9 cellular contexts compared by ENCODE assay signal in the genomic region with DNA sequence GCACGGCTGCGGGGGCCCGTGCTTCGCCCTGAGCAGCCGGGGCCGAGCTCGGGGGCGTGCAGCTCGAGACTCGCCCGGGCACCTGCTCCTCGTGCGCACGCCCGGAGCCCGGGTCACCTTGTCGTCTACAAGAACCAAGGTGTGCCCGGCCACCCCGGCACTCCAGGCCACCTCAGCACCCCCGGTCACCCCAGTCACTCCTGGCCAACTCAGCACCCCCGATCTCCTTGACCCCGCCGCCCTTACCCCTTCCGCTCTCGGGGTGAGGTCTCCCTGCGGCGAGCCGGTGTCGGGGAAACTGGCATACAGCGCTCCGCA. TPM values are rescaled to one million over a fixed set of nuclear protein-coding genes. Genes with fewer than 3 reads are reported as not detected.
A peak's percentile ranks its signal among the peaks of the same experiment; 100 is the strongest.
DNase-seq lines count a peak whose midpoint lies in the region; ATAC-seq and TF ChIP-seq lines count a peak whose summit lies in the region.
"Had no signal": no experiment of that assay in that cellular context is flagged by ENCODE, and none has a peak within 500 bp of the region (broad histone marks: within the 10 kb centered on the region; RNA-seq: fewer than 3 reads in every experiment).

No MANE protein-coding gene starts in this region.

- TF ChIP-seq CTCF in cardiac muscle cell (IDR thresholded peaks at IDR 0.05; ENCODE audit: low read depth, low read length), result no peak
- TF ChIP-seq CTCF in choroid plexus epithelial cell (conservative IDR thresholded peaks at IDR 0.05; ENCODE audit: low read depth, low read length), result no peak

- no peak overlapping the region for H2AK5ac ChIP-seq in mesenchymal stem cell (ENCODE audit: low read length, severe bottlenecking)

- H3K36me3 ChIP-seq in cardiac muscle cell (no peaks in the 10 kb centered on the region), mesenchymal stem cell (ENCODE audit: control insufficient read depth in 1 of 2, insufficient read depth in 2 of 2, low read depth in 1 of 2, low read length in 2 of 2) (peaks cover 3 to 9% of the 10 kb centered on the region in 2 experiments), urinary bladder (ENCODE audit: insufficient read depth) (no peaks in the 10 kb centered on the region)

- peaks cover 5% of the 10 kb centered on the region for H3K4me1 ChIP-seq in cardiac muscle cell (ENCODE audit: low read depth)
- peaks cover 27% of the 10 kb centered on the region for H3K4me1 ChIP-seq in mesenchymal stem cell (ENCODE audit: control insufficient read depth, insufficient read depth, low read depth, low read length)
- H3K4me1 ChIP-seq in urinary bladder (ENCODE audit: insufficient read depth), result no peaks in the 10 kb centered on the region

- no peak overlapping the region for H3K27ac ChIP-seq in cardiac muscle cell
- no peak overlapping the region for H3K27ac ChIP-seq in mesenchymal stem cell (ENCODE audit: low read length, poor library complexity, severe bottlenecking)
- no peak overlapping the region for H3K27ac ChIP-seq in urinary bladder (ENCODE audit: low read depth)

- WGBS in mesenchymal stem cell, result 1% methylated on average over 31 of the region's 31 CpGs
- WGBS in urinary bladder, result 7% methylated on average over 30 of the region's 31 CpGs

- H4K8ac ChIP-seq in mesenchymal stem cell (ENCODE audit: low read length), result peak overlapping the region; percentile 61

- H3K4ac ChIP-seq in mesenchymal stem cell (ENCODE audit: low read depth in 1 of 2, low read length in 2 of 2), result peak overlapping the region; percentile 1 to 86

- peaks cover 50% of the 10 kb centered on the region for H3K27me3 ChIP-seq in cardiac muscle cell
- H3K27me3 ChIP-seq in mesenchymal stem cell (ENCODE audit: control insufficient read depth in 1 of 2, insufficient read depth in 1 of 2, low read length in 2 of 2), result peaks cover 20 to 23% of the 10 kb centered on the region in 2 experiments

- H3K79me1 ChIP-seq in mesenchymal stem cell (replicated peaks; ENCODE audit: low read length, poor library complexity, severe bottlenecking), result no peaks in the 10 kb centered on the region

- no peak overlapping the region for H3K23ac ChIP-seq in mesenchymal stem cell (ENCODE audit: low read length in 2 of 2)

- H2AFZ ChIP-seq in mesenchymal stem cell (ENCODE audit: low read depth, low read length), result no peak overlapping the region

- H2BK12ac ChIP-seq in mesenchymal stem cell (ENCODE audit: low read length in 2 of 2), result peak overlapping the region; percentile 23 to 81

- H4K91ac ChIP-seq in mesenchymal stem cell (ENCODE audit: low read length), result peak overlapping the region; percentile 76

- H3K18ac ChIP-seq in mesenchymal stem cell (ENCODE audit: low read depth in 1 of 2, low read length in 2 of 2), result peak overlapping the region; percentile 37 to 44

- no peak overlapping the region for H2BK5ac ChIP-seq in mesenchymal stem cell (ENCODE audit: low read depth, low read length, poor library complexity, severe bottlenecking)

- H3K4me2 ChIP-seq in mesenchymal stem cell (ENCODE audit: low read length, poor library complexity, severe bottlenecking), result peak overlapping the region; percentile 93

- H3K14ac ChIP-seq in mesenchymal stem cell (ENCODE audit: low read length in 2 of 2), result no peak overlapping the region

- intact Hi-C loops in Right ventricle myocardium inferior (cut with DNase I), result loop anchor here (5.0 kb wide), 2 partner anchors 681 to 1331 kb away; no protein-coding TSS in a partner anchor

- H3K9me3 ChIP-seq in cardiac muscle cell (ENCODE audit: low read depth) (no peaks in the 10 kb centered on the region), mesenchymal stem cell (ENCODE audit: control insufficient read depth, low read length) (no peaks in the 10 kb centered on the region)

- no peak overlapping the region for H2BK120ac ChIP-seq in mesenchymal stem cell (ENCODE audit: low read depth, low read length)

- H2BK15ac ChIP-seq in mesenchymal stem cell (ENCODE audit: low read depth, poor library complexity, severe bottlenecking), result peak overlapping the region; percentile 54

- no peak for ATAC-seq in Right ventricle myocardium inferior
- ATAC-seq in GM19035 (IDR thresholded peaks at IDR 0.05; ENCODE audit: unreplicated experiment), result no peak

- H3K9ac ChIP-seq in mesenchymal stem cell (ENCODE audit: low read length), result peak overlapping the region; percentile 64

- H3K4me3 ChIP-seq in cardiac muscle cell, result peak overlapping the region; percentile 63
- H3K4me3 ChIP-seq in choroid plexus epithelial cell (ENCODE audit: low read depth, low read length), result peak overlapping the region; percentile 55
- peak overlapping the region; percentile 66 to 88 for H3K4me3 ChIP-seq in mesenchymal stem cell (ENCODE audit: insufficient read depth in 1 of 2, low read depth in 1 of 2, low read length in 2 of 2)
- peak overlapping the region; percentile 56 for H3K4me3 ChIP-seq in urinary bladder (ENCODE audit: low read depth, low read length)

- DNase-seq in cardiac muscle cell (ENCODE audit: low read depth in 1 of 2, low spot score in 1 of 2), result peak in 1 of 2 donors; percentile 31
- DNase-seq in Right ventricle myocardium inferior (ENCODE audit: missing footprints), result no peak
- DNase-seq in choroid plexus epithelial cell (ENCODE audit: low read depth), result no peak
- DNase-seq in mesenchymal stem cell, result no peak
- no peak for DNase-seq in NCI-H1092 (lab: John Stamatoyannopoulos, UW)
- no peak for DNase-seq in DMS114 treated with DMSO at 0.1 percent for 48 hours (lab: John Stamatoyannopoulos, UW; ENCODE audit: unreplicated experiment)

RNA-seq across cellular contexts. Expression of gene IGFBP3, which starts 0.3 kb away (rescaled TPM):
- total RNA-seq in cardiac muscle cell (19.1 and 32.8 TPM in 2 replicates), Right ventricle myocardium inferior (45.4 TPM), urinary bladder (150 TPM)
- polyA plus RNA-seq in cardiac muscle cell (10.9 and 12.2 TPM in 2 replicates), urinary bladder (183 TPM)
- 947 TPM for polyA plus RNA-seq in mesenchymal stem cell (2013, experiment 1 of 2)
- polyA plus RNA-seq in mesenchymal stem cell (2013, experiment 2 of 2), result 926 TPM

RNA-seq across cellular contexts. Expression of gene IGFBP1, which starts 33.1 kb away (rescaled TPM):
- total RNA-seq in cardiac muscle cell (0.18 TPM in 1 of 2 replicates, not detected in the other), Right ventricle myocardium inferior (not detected), urinary bladder (not detected)
- polyA plus RNA-seq in cardiac muscle cell (not detected in 2 replicates), urinary bladder (0.04 TPM)
- polyA plus RNA-seq in mesenchymal stem cell (2013, experiment 1 of 2), result 0.33 TPM
- 0.32 TPM for polyA plus RNA-seq in mesenchymal stem cell (2013, experiment 2 of 2)
- total RNA-seq: lung had no signal

RNA-seq across cellular contexts. Expression of gene CCDC201, which starts 48.5 kb away (rescaled TPM):
- total RNA-seq in cardiac muscle cell, result not detected in 2 replicates
- not detected in 2 replicates for polyA plus RNA-seq in cardiac muscle cell
- not detected for total RNA-seq in Right ventricle myocardium inferior
- not detected for polyA plus RNA-seq in mesenchymal stem cell (2013, experiment 1 of 2)
- polyA plus RNA-seq in mesenchymal stem cell (2013, experiment 2 of 2), result not detected
- total RNA-seq in urinary bladder, result not detected
- not detected for polyA plus RNA-seq in urinary bladder
- total RNA-seq: lung had no signal
- polyA plus RNA-seq: lung had no signal
